In the genomic region with DNA sequence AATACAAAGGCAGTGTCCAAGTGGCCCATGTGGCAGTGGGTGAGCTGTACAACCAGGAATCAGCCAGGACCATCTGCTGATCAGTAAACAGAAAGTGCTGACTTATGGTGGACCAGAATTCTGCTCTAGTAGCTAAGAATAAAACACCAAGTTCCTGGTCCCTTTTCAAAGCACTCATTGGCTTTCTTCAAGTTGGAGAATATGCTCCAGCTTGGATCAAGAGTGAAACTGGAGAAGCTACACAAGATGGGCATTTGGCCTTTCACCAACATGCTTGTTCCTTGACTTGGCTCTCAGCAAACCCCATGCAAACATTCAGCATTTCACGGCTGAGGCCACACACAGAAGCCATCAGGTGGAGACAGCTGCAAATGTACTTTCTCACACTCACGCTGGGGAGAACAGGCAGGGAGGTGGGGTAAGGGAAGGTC, we compare ENCODE assay signal across 1 cellular context.
TF ChIP-seq lines count a peak whose summit lies in the region.

No MANE protein-coding gene starts in this region.

TF ChIP-seq in IMR-90, 13 proteins besides CTCF, POLR2A, EP300 and RAD21:
- peak; percentile 56 for TF ChIP-seq MAFK (IDR thresholded peaks at IDR 0.05; ENCODE audit: low read depth, low read length)
- no peak for TF ChIP-seq BHLHE40 (IDR thresholded peaks at IDR 0.05; ENCODE audit: low read depth, low read length)
- no peak for TF ChIP-seq CHD1 (IDR thresholded peaks at IDR 0.05; ENCODE audit: low read depth, low read length)
- no peak for TF ChIP-seq RCOR1 (IDR thresholded peaks at IDR 0.05; ENCODE audit: insufficient replicate concordance, low read length)
